Comparison of ENCODE assay signal across 8 cellular contexts in the genomic region with DNA sequence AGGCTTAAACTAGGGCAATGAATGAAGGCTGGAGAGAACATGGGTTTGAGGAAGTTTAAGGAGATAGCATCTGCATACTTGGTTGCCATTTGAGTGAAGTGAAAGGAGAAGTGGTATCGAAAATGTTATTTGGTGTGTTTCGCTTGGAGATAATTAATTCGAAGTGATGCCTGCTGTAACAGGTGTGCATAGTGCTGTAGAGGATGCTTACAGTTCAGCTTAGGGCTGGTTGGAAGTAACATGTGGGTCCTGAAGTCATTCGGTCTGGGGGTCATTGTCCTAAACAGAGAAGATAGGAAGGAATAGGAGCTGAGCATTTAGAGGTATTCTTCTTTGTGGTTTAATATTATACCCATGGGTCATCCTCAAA. TPM values are rescaled to one million over a fixed set of nuclear protein-coding genes. Genes with fewer than 3 reads are reported as not detected.
DNase-seq lines count a peak whose midpoint lies in the region; ATAC-seq and TF ChIP-seq lines count a peak whose summit lies in the region.

No MANE protein-coding gene starts in this region.

- TF ChIP-seq CTCF in natural killer cell (IDR thresholded peaks at IDR 0.05), result no peak

- no peak overlapping the region for H3K27ac ChIP-seq in duodenal mucosa (ENCODE audit: low read depth, low read length)

- peaks cover 21 to 52% of the 10 kb centered on the region in 2 donors for H3K36me3 ChIP-seq in duodenal mucosa (ENCODE audit: control insufficient read depth in 1 of 2, insufficient read depth in 2 of 2, low read length in 2 of 2)

- intact Hi-C loops in natural killer cell (cut with micrococcal nuclease), result loop anchor here (1.0 to 5.0 kb wide), 4 partner anchors 65 to 168 kb away; a partner anchor contains a TSS

- H3K4me1 Mint-ChIP-seq in natural killer cell, result no peaks in the 10 kb centered on the region

- H3K9ac ChIP-seq in duodenal mucosa (ENCODE audit: low read depth in 1 of 2, low read length in 2 of 2), result peak overlapping the region; percentile 51 to 67

- H3K27me3 Mint-ChIP-seq in natural killer cell (ENCODE audit: low read depth in 2 of 2), result no peaks in the 10 kb centered on the region

- peak overlapping the region; percentile 73 to 76 for H3K4me3 ChIP-seq in duodenal mucosa (ENCODE audit: low read depth in 1 of 2, low read length in 2 of 2)

- DNase-seq in NCI-H1694 treated with DMSO at 0.1 percent for 48 hours (lab: John Stamatoyannopoulos, UW) (peak; percentile 78), NCI-H1694 (lab: John Stamatoyannopoulos, UW) (no peak), NCI-H526 treated with DMSO at 0.1 percent for 48 hours (lab: John Stamatoyannopoulos, UW) (peak; percentile 88), natural killer cell (no peak), NCI-H1417 (lab: John Stamatoyannopoulos, UW) (no peak), HT-29 (ENCODE audit: low spot score) (no peak)

- H3K4me3 Mint-ChIP-seq in natural killer cell, result no peak overlapping the region

- no peaks in the 10 kb centered on the region for H3K9me3 Mint-ChIP-seq in natural killer cell

- H3K4me1 ChIP-seq in duodenal mucosa (ENCODE audit: control insufficient read depth in 1 of 2, insufficient read depth in 2 of 2, low read length in 2 of 2), result peaks cover 4 to 15% of the 10 kb centered on the region in 2 donors

- peaks cover 12% of the 10 kb centered on the region for H3K36me3 Mint-ChIP-seq in natural killer cell

- no peak overlapping the region for H3K27ac Mint-ChIP-seq in natural killer cell

- ATAC-seq in HG02588 (IDR thresholded peaks at IDR 0.05; ENCODE audit: unreplicated experiment) (peak; percentile 54), natural killer cell (peak; percentile 38 to 53 (median 45))

- H3K27me3 ChIP-seq in duodenal mucosa (ENCODE audit: control insufficient read depth in 1 of 2, insufficient read depth in 2 of 2, low read length in 2 of 2), result no peaks in the 10 kb centered on the region

- H3K9me3 ChIP-seq in duodenal mucosa (ENCODE audit: control insufficient read depth in 1 of 2, low read length in 2 of 2), result no peaks in the 10 kb centered on the region

RNA-seq across cellular contexts. Expression of a gene that starts 0.3 kb away (rescaled TPM):
- 1 to 10 TPM; 3.3 to 4.9 (median 3.4) TPM for total RNA-seq in natural killer cell
- 0.63 and 1.6 TPM in 2 replicates for total RNA-seq in HT-29 (2014; rRNA removed; shearing (Covaris generic))

RNA-seq across cellular contexts. Expression of a gene that starts 13.8 kb away (rescaled TPM):
- total RNA-seq in natural killer cell, result 10 to 100 TPM; 40.1 to 53.3 (median 51.0) TPM
- total RNA-seq in HT-29 (2014; rRNA removed; shearing (Covaris generic)), result 15.8 and 25.2 TPM in 2 replicates

RNA-seq across cellular contexts. Expression of a gene that starts 21.1 kb away (rescaled TPM):
- 10 to 100 TPM; 26.4 to 37.2 (median 27.5) TPM for total RNA-seq in natural killer cell
- total RNA-seq in HT-29 (2014; rRNA removed; shearing (Covaris generic)), result 14.8 and 19.7 TPM in 2 replicates

RNA-seq across cellular contexts. Expression of a gene that starts 21.2 kb away (rescaled TPM):
- 10 to 100 TPM; 26.7 to 31.8 (median 30.8) TPM for total RNA-seq in natural killer cell
- total RNA-seq in HT-29 (2014; rRNA removed; shearing (Covaris generic)), result 6.5 and 9.9 TPM in 2 replicates

RNA-seq across cellular contexts. Expression of a gene that starts 40.5 kb away (rescaled TPM):
- under 1 TPM; 0.14 to 0.23 (median 0.23) TPM for total RNA-seq in natural killer cell
- 0.29 and 0.46 TPM in 2 replicates for total RNA-seq in HT-29 (2014; rRNA removed; shearing (Covaris generic))

Comparison
In these comparisons a context has a peak if more than half of its experiments do, and no peak if none do; other contexts are left out.
1. DNase-seq: peak in NCI-H1694 treated with DMSO at 0.1 percent for 48 hours (single experiment) and NCI-H526 treated with DMSO at 0.1 percent for 48 hours (single experiment); none in NCI-H1694 (single experiment), natural killer cell (single experiment), NCI-H1417 (0 of 3) and HT-29 (single experiment).